In the genomic region with DNA sequence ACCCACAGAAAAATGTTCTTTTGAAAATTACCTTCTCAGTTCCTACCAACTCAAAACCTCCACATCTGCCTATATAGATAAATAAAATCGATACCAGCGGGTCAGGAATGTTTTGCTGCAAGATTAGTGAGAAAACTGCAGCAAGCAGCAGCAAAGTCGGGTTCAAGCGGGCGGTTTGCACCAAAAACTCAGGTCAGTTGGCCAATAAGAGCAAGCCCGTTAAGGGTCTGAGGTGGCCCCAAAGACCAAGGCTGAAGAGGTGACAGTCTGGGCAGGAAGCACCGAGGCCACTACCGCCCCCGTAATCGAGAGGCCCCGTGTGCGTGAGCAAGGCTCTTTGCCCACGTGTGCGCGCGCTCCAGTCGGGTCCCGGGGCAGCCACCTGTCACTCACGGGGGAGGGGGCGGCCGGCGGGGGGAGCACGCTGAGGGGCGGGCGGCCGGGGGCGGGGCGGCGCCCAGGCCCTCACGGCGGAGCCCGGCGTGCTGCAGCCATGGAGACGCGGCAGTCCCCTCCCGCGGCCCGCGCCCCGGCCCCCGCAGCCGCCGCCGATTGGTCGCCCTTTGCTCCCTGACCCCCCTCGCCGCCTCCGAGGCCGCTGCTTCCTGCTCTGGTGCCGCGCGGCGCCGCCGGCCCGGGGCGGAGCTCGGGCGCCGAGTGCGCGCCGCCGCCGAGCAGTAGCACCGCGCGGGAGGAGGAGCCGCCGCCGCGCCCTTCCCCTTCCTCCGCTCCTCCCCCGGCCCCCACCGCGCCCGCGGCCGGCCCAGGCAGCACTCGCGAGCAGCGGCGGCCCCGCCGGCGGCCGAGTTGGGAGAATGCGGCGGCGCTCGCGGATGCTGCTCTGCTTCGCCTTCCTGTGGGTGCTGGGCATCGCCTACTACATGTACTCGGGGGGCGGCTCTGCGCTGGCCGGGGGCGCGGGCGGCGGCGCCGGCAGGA, we compare ENCODE assay signal across 8 cellular contexts. TPM values are rescaled to one million over a fixed set of nuclear protein-coding genes. Genes with fewer than 3 reads are reported as not detected.
DNase-seq lines count a peak whose midpoint lies in the region; ATAC-seq and TF ChIP-seq lines count a peak whose summit lies in the region.

A gene (plus strand): TSS at position 773 of the 939 bp plus-strand sequence. CDS start 43 bp downstream, at position 816.

- H2AFZ ChIP-seq in SU-DHL-6 (ENCODE audit: low read depth, low read length, severe bottlenecking) = peak within 1 kb of the TSS; percentile 95

- H3K9me2 ChIP-seq in SU-DHL-6 (replicated peaks; ENCODE audit: insufficient read depth, low read length) = no peaks in the 10 kb centered on the region

- peak within 1 kb of the TSS; percentile 81 for H3K4me2 ChIP-seq in SU-DHL-6 (ENCODE audit: low read depth, low read length, poor library complexity, severe bottlenecking)

- peaks cover 3% of the 10 kb centered on the region for H3K27me3 Mint-ChIP-seq in activated naive CD8-positive, alpha-beta T cell treated with anti-CD3 and anti-CD28 coated beads for 36 hours

- H3K4me3 Mint-ChIP-seq in activated naive CD8-positive, alpha-beta T cell treated with anti-CD3 and anti-CD28 coated beads for 36 hours = peak within 1 kb of the TSS; percentile 92

- H3K79me2 ChIP-seq in SU-DHL-6 (ENCODE audit: insufficient read depth, low read length) = no peaks in the 10 kb centered on the region; the same call in 1 of the 2 replicates

- peaks cover 43% of the 10 kb centered on the region for H3K4me1 Mint-ChIP-seq in activated naive CD8-positive, alpha-beta T cell treated with anti-CD3 and anti-CD28 coated beads for 36 hours

- no peak for TF ChIP-seq EP300 in ovary (IDR thresholded peaks at IDR 0.05)

- ATAC-seq in HG02678 (IDR thresholded peaks at IDR 0.05; ENCODE audit: unreplicated experiment) (peak; percentile 83), thoracic aorta (ENCODE audit: insufficient number of reproducible peaks, low FRiP score, low read depth) (peak; percentile 75)

- H3F3A ChIP-seq in SU-DHL-6 (ENCODE audit: insufficient read depth) = peaks cover 24% of the 10 kb centered on the region

- 1 to 2% (median 1%) methylated on average over 24 to 103 of the region's 104 CpGs for WGBS in ovary, 3 donors

- H3K9me3 ChIP-seq in SU-DHL-6 (ENCODE audit: insufficient read depth, low read length) (0 out of 2 replicates have a peak, but pooled peaks cover 4% of the 10 kb centered on the region), ovary (no peaks in the 10 kb centered on the region), thoracic aorta (no peaks in the 10 kb centered on the region)

- intact Hi-C loops in head of caudate nucleus (cut with DNase I) (no loop called here), ovary (cut with DNase I) (loop anchor here in 1 of 4 donors (5.0 kb wide), 1 partner anchor 404 kb away; no protein-coding TSS in a partner anchor)

- H3K27ac Mint-ChIP-seq in activated naive CD8-positive, alpha-beta T cell treated with anti-CD3 and anti-CD28 coated beads for 36 hours = peak within 1 kb of the TSS; percentile 93

- H3K27ac ChIP-seq in SU-DHL-6 (ENCODE audit: low read depth, low read length) (peak within 1 kb of the TSS; percentile 38; the same call in 1 of the 2 replicates), ovary (peak within 1 kb of the TSS; percentile 86 to 94), thoracic aorta (peak within 1 kb of the TSS; percentile 93 to 96)

- H4K20me1 ChIP-seq in SU-DHL-6 (ENCODE audit: low read depth, low read length) = peaks cover 5% of the 10 kb centered on the region

- H3K27me3 ChIP-seq in SU-DHL-6 (ENCODE audit: low read length) (no peaks in the 10 kb centered on the region), ovary (no peaks in the 10 kb centered on the region), thoracic aorta (replicated peaks; ENCODE audit: insufficient read depth) (no peaks in the 10 kb centered on the region)

- H3K36me3 ChIP-seq in SU-DHL-6 (ENCODE audit: low read length) (no peaks in the 10 kb centered on the region), ovary (no peaks in the 10 kb centered on the region), thoracic aorta (no peaks in the 10 kb centered on the region)

- DNase-seq in NCI-H128 (lab: John Stamatoyannopoulos, UW; ENCODE audit: unreplicated experiment) = peak; percentile 89
- peak; percentile 94 for DNase-seq in activated naive CD8-positive, alpha-beta T cell treated with anti-CD3 and anti-CD28 coated beads for 36 hours
- peak; percentile 59 to 96 (median 91) for DNase-seq in head of caudate nucleus
- DNase-seq in ovary = peak; percentile 87 to 91 (median 89)
- peak; percentile 36 for DNase-seq in thoracic aorta (ENCODE audit: low spot score)

- TF ChIP-seq CTCF in GM12875 (IDR thresholded peaks at IDR 0.05; ENCODE audit: borderline replicate concordance, insufficient read depth, low read depth, low read length) = no peak
- TF ChIP-seq CTCF in SU-DHL-6 (IDR thresholded peaks at IDR 0.05; ENCODE audit: insufficient read depth, low read length, poor library complexity, severe bottlenecking) = no peak
- TF ChIP-seq CTCF in ovary (IDR thresholded peaks at IDR 0.05) = peak in 1 of 3 donors; percentile 6
- no peak for TF ChIP-seq CTCF in thoracic aorta (IDR thresholded peaks at IDR 0.05)

- peaks cover 7% of the 10 kb centered on the region for H3K4me1 ChIP-seq in ovary (ENCODE audit: insufficient read depth)
- peaks cover 18 to 42% of the 10 kb centered on the region in 2 donors for H3K4me1 ChIP-seq in thoracic aorta (ENCODE audit: control insufficient read depth in 1 of 2, low read depth in 2 of 2)

- peaks cover 11% of the 10 kb centered on the region for H3K9me3 Mint-ChIP-seq in activated naive CD8-positive, alpha-beta T cell treated with anti-CD3 and anti-CD28 coated beads for 36 hours

- TF ChIP-seq POLR2A in ovary (IDR thresholded peaks at IDR 0.05) = peak; percentile 65

- peaks cover 3% of the 10 kb centered on the region for H3K36me3 Mint-ChIP-seq in activated naive CD8-positive, alpha-beta T cell treated with anti-CD3 and anti-CD28 coated beads for 36 hours

- H3K4me3 ChIP-seq in GM12875 (ENCODE audit: low read depth, low read length) (peak within 1 kb of the TSS; percentile 75), SU-DHL-6 (ENCODE audit: insufficient read depth, low read length, poor library complexity, severe bottlenecking) (peak within 1 kb of the TSS; percentile 90), ovary (peak within 1 kb of the TSS; percentile 81), thoracic aorta (peak within 1 kb of the TSS; percentile 100)

- H3K9ac ChIP-seq in SU-DHL-6 (ENCODE audit: low read length) = peak within 1 kb of the TSS; percentile 85

RNA-seq across cellular contexts. Expression of the gene that starts here (rescaled TPM):
- 10 to 100 TPM; 46.5 to 48.2 TPM for total RNA-seq in activated naive CD8-positive, alpha-beta T cell treated with anti-CD3 and anti-CD28 coated beads for 36 hours
- total RNA-seq in ovary = 10 to 100 TPM; 38.6 to 95.7 (median 83.7) TPM
- 100 to 1,000 TPM in 1 of 2 donors, 10 to 100 TPM in 1; 53.6 to 142 TPM for polyA plus RNA-seq in ovary
- total RNA-seq in thoracic aorta = 100 to 1,000 TPM; 113 to 148 TPM

Comparison
In these comparisons a context has a peak if more than half of its experiments do, and no peak if none do; other contexts are left out.
1. Peak in every context shown above with its lines: DNase-seq, ATAC-seq, H3K4me3 ChIP-seq and H3K27ac ChIP-seq.
2. DNase-seq: peak in every context shown above with its lines; median percentile 94 in activated naive CD8-positive, alpha-beta T cell treated with anti-CD3 and anti-CD28 coated beads for 36 hours; 91 in head of caudate nucleus; 89 in NCI-H128; 89 in ovary; 36 in thoracic aorta.
3. H3K27ac ChIP-seq: peak in every context shown above with its lines; median percentile 94 in thoracic aorta; 90 in ovary; 38 in SU-DHL-6.